Comparison of ENCODE assay signal across 2 cellular contexts in the genomic region with DNA sequence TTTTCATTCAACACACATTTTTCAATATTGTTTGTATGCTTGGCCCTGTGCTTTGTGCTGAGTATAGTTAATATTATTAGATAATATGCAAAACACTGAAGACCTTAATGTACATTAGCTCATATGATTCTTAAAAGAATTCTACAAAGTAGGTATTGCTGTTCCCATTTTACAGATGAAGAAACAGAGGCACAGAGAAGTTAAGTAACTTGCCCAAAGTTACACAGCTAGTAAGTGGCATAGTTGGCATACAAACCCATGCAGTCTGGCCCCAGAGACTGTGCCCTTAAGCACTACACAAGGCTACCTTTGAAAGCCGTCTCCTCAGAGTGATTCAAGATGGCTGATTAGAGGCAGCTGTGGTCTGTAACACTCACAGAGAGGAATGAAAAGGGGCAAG.
TF ChIP-seq lines count a peak whose summit lies in the region.

No MANE protein-coding gene starts in this region.

TF ChIP-seq in A549, 52 proteins besides CTCF, POLR2A, EP300 and RAD21:
- TF ChIP-seq, protein P1, sequence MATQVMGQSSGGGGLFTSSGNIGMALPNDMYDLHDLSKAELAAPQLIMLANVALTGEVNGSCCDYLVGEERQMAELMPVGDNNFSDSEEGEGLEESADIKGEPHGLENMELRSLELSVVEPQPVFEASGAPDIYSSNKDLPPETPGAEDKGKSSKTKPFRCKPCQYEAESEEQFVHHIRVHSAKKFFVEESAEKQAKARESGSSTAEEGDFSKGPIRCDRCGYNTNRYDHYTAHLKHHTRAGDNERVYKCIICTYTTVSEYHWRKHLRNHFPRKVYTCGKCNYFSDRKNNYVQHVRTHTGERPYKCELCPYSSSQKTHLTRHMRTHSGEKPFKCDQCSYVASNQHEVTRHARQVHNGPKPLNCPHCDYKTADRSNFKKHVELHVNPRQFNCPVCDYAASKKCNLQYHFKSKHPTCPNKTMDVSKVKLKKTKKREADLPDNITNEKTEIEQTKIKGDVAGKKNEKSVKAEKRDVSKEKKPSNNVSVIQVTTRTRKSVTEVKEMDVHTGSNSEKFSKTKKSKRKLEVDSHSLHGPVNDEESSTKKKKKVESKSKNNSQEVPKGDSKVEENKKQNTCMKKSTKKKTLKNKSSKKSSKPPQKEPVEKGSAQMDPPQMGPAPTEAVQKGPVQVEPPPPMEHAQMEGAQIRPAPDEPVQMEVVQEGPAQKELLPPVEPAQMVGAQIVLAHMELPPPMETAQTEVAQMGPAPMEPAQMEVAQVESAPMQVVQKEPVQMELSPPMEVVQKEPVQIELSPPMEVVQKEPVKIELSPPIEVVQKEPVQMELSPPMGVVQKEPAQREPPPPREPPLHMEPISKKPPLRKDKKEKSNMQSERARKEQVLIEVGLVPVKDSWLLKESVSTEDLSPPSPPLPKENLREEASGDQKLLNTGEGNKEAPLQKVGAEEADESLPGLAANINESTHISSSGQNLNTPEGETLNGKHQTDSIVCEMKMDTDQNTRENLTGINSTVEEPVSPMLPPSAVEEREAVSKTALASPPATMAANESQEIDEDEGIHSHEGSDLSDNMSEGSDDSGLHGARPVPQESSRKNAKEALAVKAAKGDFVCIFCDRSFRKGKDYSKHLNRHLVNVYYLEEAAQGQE (IDR thresholded peaks at IDR 0.05) = no peak
- TF ChIP-seq ZSCAN20 (CRISPR knock-in tag; IDR thresholded peaks at IDR 0.05) (no peak), HOXA7 (CRISPR knock-in tag; IDR thresholded peaks at IDR 0.05) (no peak), MYC (IDR thresholded peaks at IDR 0.05; ENCODE audit: borderline replicate concordance, low read length) (no peak), CBX8 (IDR thresholded peaks at IDR 0.05) (no peak), NR3C1 (IDR thresholded peaks at IDR 0.05) (no peak), CHD2 (IDR thresholded peaks at IDR 0.05; ENCODE audit: low read length, partially characterized antibody) (no peak), RNF2 (IDR thresholded peaks at IDR 0.05; ENCODE audit: borderline replicate concordance, low read depth) (no peak), POLR2AphosphoS2 (conservative IDR thresholded peaks at IDR 0.05; ENCODE audit: low read length) (no peak), ZNF302 (CRISPR knock-in tag; IDR thresholded peaks at IDR 0.05) (no peak), FOSB (CRISPR knock-in tag; IDR thresholded peaks at IDR 0.05) (no peak), KDM1A (IDR thresholded peaks at IDR 0.05; ENCODE audit: low read depth) (no peak)
- TF ChIP-seq, protein P2, sequence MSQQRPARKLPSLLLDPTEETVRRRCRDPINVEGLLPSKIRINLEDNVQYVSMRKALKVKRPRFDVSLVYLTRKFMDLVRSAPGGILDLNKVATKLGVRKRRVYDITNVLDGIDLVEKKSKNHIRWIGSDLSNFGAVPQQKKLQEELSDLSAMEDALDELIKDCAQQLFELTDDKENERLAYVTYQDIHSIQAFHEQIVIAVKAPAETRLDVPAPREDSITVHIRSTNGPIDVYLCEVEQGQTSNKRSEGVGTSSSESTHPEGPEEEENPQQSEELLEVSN (IDR thresholded peaks at IDR 0.05; ENCODE audit: borderline replicate concordance, low read depth) = no peak
- TF ChIP-seq, protein P3, sequence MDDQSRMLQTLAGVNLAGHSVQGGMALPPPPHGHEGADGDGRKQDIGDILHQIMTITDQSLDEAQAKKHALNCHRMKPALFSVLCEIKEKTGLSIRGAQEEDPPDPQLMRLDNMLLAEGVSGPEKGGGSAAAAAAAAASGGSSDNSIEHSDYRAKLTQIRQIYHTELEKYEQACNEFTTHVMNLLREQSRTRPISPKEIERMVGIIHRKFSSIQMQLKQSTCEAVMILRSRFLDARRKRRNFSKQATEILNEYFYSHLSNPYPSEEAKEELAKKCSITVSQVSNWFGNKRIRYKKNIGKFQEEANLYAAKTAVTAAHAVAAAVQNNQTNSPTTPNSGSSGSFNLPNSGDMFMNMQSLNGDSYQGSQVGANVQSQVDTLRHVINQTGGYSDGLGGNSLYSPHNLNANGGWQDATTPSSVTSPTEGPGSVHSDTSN (IDR thresholded peaks at IDR 0.05) = no peak
- TF ChIP-seq, protein P4, sequence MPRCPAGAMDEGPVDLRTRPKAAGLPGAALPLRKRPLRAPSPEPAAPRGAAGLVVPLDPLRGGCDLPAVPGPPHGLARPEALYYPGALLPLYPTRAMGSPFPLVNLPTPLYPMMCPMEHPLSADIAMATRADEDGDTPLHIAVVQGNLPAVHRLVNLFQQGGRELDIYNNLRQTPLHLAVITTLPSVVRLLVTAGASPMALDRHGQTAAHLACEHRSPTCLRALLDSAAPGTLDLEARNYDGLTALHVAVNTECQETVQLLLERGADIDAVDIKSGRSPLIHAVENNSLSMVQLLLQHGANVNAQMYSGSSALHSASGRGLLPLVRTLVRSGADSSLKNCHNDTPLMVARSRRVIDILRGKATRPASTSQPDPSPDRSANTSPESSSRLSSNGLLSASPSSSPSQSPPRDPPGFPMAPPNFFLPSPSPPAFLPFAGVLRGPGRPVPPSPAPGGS (IDR thresholded peaks at IDR 0.05) = no peak
- TF ChIP-seq, protein P5, sequence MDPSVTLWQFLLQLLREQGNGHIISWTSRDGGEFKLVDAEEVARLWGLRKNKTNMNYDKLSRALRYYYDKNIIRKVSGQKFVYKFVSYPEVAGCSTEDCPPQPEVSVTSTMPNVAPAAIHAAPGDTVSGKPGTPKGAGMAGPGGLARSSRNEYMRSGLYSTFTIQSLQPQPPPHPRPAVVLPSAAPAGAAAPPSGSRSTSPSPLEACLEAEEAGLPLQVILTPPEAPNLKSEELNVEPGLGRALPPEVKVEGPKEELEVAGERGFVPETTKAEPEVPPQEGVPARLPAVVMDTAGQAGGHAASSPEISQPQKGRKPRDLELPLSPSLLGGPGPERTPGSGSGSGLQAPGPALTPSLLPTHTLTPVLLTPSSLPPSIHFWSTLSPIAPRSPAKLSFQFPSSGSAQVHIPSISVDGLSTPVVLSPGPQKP (IDR thresholded peaks at IDR 0.05; ENCODE audit: low read depth, low read length) = no peak

TF ChIP-seq in K562, 482 proteins besides CTCF, POLR2A, EP300 and RAD21 (continued from another document):
- TF ChIP-seq, protein P6, sequence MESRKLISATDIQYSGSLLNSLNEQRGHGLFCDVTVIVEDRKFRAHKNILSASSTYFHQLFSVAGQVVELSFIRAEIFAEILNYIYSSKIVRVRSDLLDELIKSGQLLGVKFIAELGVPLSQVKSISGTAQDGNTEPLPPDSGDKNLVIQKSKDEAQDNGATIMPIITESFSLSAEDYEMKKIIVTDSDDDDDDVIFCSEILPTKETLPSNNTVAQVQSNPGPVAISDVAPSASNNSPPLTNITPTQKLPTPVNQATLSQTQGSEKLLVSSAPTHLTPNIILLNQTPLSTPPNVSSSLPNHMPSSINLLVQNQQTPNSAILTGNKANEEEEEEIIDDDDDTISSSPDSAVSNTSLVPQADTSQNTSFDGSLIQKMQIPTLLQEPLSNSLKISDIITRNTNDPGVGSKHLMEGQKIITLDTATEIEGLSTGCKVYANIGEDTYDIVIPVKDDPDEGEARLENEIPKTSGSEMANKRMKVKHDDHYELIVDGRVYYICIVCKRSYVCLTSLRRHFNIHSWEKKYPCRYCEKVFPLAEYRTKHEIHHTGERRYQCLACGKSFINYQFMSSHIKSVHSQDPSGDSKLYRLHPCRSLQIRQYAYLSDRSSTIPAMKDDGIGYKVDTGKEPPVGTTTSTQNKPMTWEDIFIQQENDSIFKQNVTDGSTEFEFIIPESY (CRISPR knock-in tag; IDR thresholded peaks at IDR 0.05) = no peak
- TF ChIP-seq KDM1A (IDR thresholded peaks at IDR 0.05) = 0 out of 4 replicates have a peak, but pooled peaks of 1 of the 2 experiments have one; percentile 28
- no peak for TF ChIP-seq ZC3H8 (IDR thresholded peaks at IDR 0.05)
- no peak for TF ChIP-seq L3MBTL2 (IDR thresholded peaks at IDR 0.05)
- TF ChIP-seq MBD2 (IDR thresholded peaks at IDR 0.05; ENCODE audit: borderline replicate concordance, low read depth) = no peak
- TF ChIP-seq PHB (CRISPR knock-in tag; IDR thresholded peaks at IDR 0.05) = no peak
- TF ChIP-seq ZNF384 (IDR thresholded peaks at IDR 0.05; ENCODE audit: low read depth, low read length) = no peak
- TF ChIP-seq KLF13 (tag; IDR thresholded peaks at IDR 0.05; ENCODE audit: borderline replicate concordance, low read depth) = no peak
- TF ChIP-seq PHB2 (IDR thresholded peaks at IDR 0.05; ENCODE audit: low read depth) = no peak
- TF ChIP-seq, protein P7, sequence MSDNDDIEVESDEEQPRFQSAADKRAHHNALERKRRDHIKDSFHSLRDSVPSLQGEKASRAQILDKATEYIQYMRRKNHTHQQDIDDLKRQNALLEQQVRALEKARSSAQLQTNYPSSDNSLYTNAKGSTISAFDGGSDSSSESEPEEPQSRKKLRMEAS (CRISPR knock-in tag; IDR thresholded peaks at IDR 0.05) = no peak
- TF ChIP-seq, protein P8, sequence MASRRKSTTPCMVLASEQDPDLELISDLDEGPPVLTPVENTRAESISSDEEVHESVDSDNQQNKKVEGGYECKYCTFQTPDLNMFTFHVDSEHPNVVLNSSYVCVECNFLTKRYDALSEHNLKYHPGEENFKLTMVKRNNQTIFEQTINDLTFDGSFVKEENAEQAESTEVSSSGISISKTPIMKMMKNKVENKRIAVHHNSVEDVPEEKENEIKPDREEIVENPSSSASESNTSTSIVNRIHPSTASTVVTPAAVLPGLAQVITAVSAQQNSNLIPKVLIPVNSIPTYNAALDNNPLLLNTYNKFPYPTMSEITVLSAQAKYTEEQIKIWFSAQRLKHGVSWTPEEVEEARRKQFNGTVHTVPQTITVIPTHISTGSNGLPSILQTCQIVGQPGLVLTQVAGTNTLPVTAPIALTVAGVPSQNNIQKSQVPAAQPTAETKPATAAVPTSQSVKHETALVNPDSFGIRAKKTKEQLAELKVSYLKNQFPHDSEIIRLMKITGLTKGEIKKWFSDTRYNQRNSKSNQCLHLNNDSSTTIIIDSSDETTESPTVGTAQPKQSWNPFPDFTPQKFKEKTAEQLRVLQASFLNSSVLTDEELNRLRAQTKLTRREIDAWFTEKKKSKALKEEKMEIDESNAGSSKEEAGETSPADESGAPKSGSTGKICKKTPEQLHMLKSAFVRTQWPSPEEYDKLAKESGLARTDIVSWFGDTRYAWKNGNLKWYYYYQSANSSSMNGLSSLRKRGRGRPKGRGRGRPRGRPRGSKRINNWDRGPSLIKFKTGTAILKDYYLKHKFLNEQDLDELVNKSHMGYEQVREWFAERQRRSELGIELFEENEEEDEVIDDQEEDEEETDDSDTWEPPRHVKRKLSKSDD (conservative IDR thresholded peaks at IDR 0.05; ENCODE audit: low read length) = no peak
